In the genomic region with DNA sequence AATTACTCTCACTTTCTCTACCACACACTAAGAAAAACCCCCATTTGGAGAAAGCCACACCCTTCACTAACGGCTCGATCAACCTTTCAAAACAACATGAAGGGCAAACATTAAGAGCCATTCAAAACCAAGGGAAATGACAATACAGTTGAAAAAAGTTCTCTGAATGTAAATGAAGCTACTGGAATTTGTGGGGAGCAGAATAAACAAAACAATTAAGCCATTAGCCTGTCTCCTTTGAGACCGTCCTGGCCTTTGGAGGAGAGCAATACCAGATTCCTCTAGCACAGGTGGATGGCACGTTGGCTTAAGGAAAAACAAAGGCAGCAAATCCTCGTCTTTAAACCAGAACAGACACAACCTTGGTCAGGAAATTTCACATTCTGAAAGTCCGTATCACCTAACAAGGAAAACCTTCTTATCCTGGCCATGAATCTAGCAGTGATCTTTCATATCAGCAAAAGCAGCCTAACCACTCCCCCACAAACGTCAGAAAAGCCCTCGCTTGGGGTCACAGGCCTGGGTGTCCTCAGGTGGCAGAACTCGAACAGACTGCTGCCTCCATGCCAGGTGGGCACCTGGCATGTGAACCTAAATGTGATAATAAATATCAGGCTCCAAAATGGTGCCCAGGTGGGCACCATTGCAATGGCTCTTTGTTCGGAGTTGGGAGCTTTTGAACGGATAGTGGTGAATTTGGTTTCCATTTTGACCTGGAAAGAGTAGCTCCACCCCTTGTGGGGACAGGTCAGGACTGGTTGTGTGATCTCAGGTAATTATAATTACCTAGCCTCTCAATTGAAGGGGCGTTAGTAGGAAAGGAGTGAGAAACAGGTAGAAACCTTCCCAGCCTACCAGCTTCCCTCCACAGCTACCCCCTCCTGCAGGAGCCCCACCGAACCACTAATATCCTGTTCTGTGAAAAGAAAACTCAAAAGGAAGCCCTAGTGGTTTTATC, we compare ENCODE assay signal across 15 cellular contexts. TPM values are rescaled to one million over a fixed set of nuclear protein-coding genes. Genes with fewer than 3 reads are reported as not detected.
DNase-seq lines count a peak whose midpoint lies in the region; ATAC-seq and TF ChIP-seq lines count a peak whose summit lies in the region.
"Had no signal": no experiment of that assay in that cellular context is flagged by ENCODE, and none has a peak within 500 bp of the region (broad histone marks: within the 10 kb centered on the region; RNA-seq: fewer than 3 reads in every experiment).

No MANE protein-coding gene starts in this region.

- H3K23ac ChIP-seq in mesendoderm (ENCODE audit: low read length) = no peak overlapping the region

- H3K4me1 Mint-ChIP-seq in activated B cell treated with CpG ODN at 0.5 μM for 24 hours = peaks cover 83% of the 10 kb centered on the region

- peak overlapping the region; percentile 69 for H3K27ac Mint-ChIP-seq in activated B cell treated with CpG ODN at 0.5 μM for 24 hours

- no CpG with 5 or more reads among the region's 13 CpGs for WGBS in mesendoderm (ENCODE audit: extremely low coverage, insufficient coverage, low lambda C conversion rate)

- H3K79me1 ChIP-seq in mesendoderm (ENCODE audit: low read length) = peaks cover 1% of the 10 kb centered on the region

- no peak overlapping the region for H3K18ac ChIP-seq in mesendoderm (ENCODE audit: low read length)

- H3K9me3 Mint-ChIP-seq in activated B cell treated with CpG ODN at 0.5 μM for 24 hours = no peaks in the 10 kb centered on the region

- ATAC-seq in activated B cell treated with CpG ODN at 0.5 μM for 24 hours (ENCODE audit: low read depth) = peak; percentile 65
- no peak for ATAC-seq in HG02759 (IDR thresholded peaks at IDR 0.05; ENCODE audit: unreplicated experiment)

- no peak overlapping the region for H3K4me3 ChIP-seq in mesendoderm (ENCODE audit: low read length)
- H3K4me3 ChIP-seq: testis had no signal

- CTCF ChIA-PET in activated B cell treated with CpG ODN at 0.5 μM for 24 hours (lab: Charles Lee) = no interaction called here

- H4K5ac ChIP-seq in mesendoderm (ENCODE audit: low read length) = no peak overlapping the region

- no peaks in the 10 kb centered on the region for H3K79me2 ChIP-seq in mesendoderm (ENCODE audit: control insufficient read depth, insufficient read depth, low read length)

- H3K36me3 Mint-ChIP-seq in activated B cell treated with CpG ODN at 0.5 μM for 24 hours (ENCODE audit: low read depth) = peaks cover 7% of the 10 kb centered on the region

- H4K8ac ChIP-seq in mesendoderm (ENCODE audit: low read depth, low read length) = no peak overlapping the region

- peak overlapping the region; percentile 18 for H3K56ac ChIP-seq in mesendoderm (ENCODE audit: low read length)

- H3K36me3 ChIP-seq in ES-I3 (ENCODE audit: insufficient read depth, low read length) (no peaks in the 10 kb centered on the region; the same call in 1 of the 2 replicates), mesendoderm (ENCODE audit: control insufficient read depth, insufficient read depth, low read length) (no peaks in the 10 kb centered on the region)

- TF ChIP-seq CTCF in activated B cell treated with CpG ODN at 0.5 μM for 24 hours (IDR thresholded peaks at IDR 0.05) = no peak

- H3K9me3 ChIP-seq in ES-I3 (ENCODE audit: control insufficient read depth, insufficient read depth, low read length) = no peaks in the 10 kb centered on the region
- H3K9me3 ChIP-seq: testis had no signal

- no peak overlapping the region for H3K27ac ChIP-seq in mesendoderm (ENCODE audit: low read depth, low read length)
- H3K27ac ChIP-seq: C4-2B, testis, VCaP had no signal

- H3K4me3 Mint-ChIP-seq in activated B cell treated with CpG ODN at 0.5 μM for 24 hours = peak overlapping the region; percentile 29
- H3K4me3 Mint-ChIP-seq: neural crest cell had no signal

- H2BK5ac ChIP-seq in mesendoderm (ENCODE audit: low read length) = no peak overlapping the region

- no peak overlapping the region for H3K4ac ChIP-seq in mesendoderm (ENCODE audit: low read depth, low read length)

- peak overlapping the region; percentile 10 for H3K4me2 ChIP-seq in mesendoderm (ENCODE audit: low read length)

- no peak overlapping the region for H2BK120ac ChIP-seq in mesendoderm (ENCODE audit: low read depth, low read length)

- H3K27me3 ChIP-seq in mesendoderm (ENCODE audit: insufficient read depth, low read length, poor library complexity) = peaks cover 1% of the 10 kb centered on the region
- H3K27me3 ChIP-seq: testis had no signal

- DNase-seq in NCI-H1105 treated with DMSO at 0.1 percent for 48 hours (lab: John Stamatoyannopoulos, UW) (peak; percentile 74), activated B cell treated with CpG ODN at 0.5 μM for 24 hours (no peak), mesendoderm (peak; percentile 64), putamen (ENCODE audit: low spot score) (no peak), RPMI8226 (no peak)
- DNase-seq in activated effector memory CD4-positive, alpha-beta T cell treated with anti-CD3 and anti-CD28 coated beads, Interleukin-2, amount 50 U/mL, for 16 hours = no peak
- DNase-seq: dermis blood vessel endothelial cell, GF-D8, NCI-H226, testis had no signal

- intact Hi-C loops in activated B cell treated with CpG ODN at 0.5 μM for 24 hours (cut with micrococcal nuclease) = loop anchor here (2.0 to 5.0 kb wide), 4 partner anchors 17 to 102 kb away; no protein-coding TSS in a partner anchor

- H3K27me3 Mint-ChIP-seq in activated B cell treated with CpG ODN at 0.5 μM for 24 hours = no peaks in the 10 kb centered on the region

- peak overlapping the region; percentile 64 for H3K9ac ChIP-seq in ES-I3 (ENCODE audit: low read depth, low read length)
- no peak overlapping the region for H3K9ac ChIP-seq in mesendoderm (ENCODE audit: low read length)

- peaks cover 49% of the 10 kb centered on the region for H3K4me1 ChIP-seq in ES-I3 (ENCODE audit: insufficient read depth, low read length)
- peaks cover 9% of the 10 kb centered on the region for H3K4me1 ChIP-seq in mesendoderm (ENCODE audit: control insufficient read depth, low read depth, low read length)
- H3K4me1 ChIP-seq: testis had no signal

- POLR2A ChIA-PET in activated B cell treated with CpG ODN at 0.5 μM for 24 hours (lab: Charles Lee) = interaction anchor here (0.5 to 1.3 kb wide), 9 partner anchors 9 to 711 kb away, joined by 3 to 6 read pairs (median 3); no protein-coding TSS in a partner anchor

- no peak overlapping the region for H2BK15ac ChIP-seq in mesendoderm (replicated peaks; ENCODE audit: low read depth)

- H2AK5ac ChIP-seq in mesendoderm (ENCODE audit: low read length) = no peak overlapping the region

RNA-seq across cellular contexts. Expression of gene MYO1E, which starts 18.4 kb away (rescaled TPM):
- total RNA-seq in activated B cell treated with CpG ODN at 0.5 μM for 24 hours = 185 and 186 TPM in 2 replicates
- polyA plus RNA-seq in mesendoderm (2013, experiment 1 of 2) = 36.3 TPM
- 38.1 TPM for polyA plus RNA-seq in mesendoderm (2013, experiment 2 of 2)

Comparison
In these comparisons a context has a peak if more than half of its experiments do, and no peak if none do; other contexts are left out.
1. DNase-seq: peak in NCI-H1105 treated with DMSO at 0.1 percent for 48 hours (single experiment) and mesendoderm (single experiment); none in activated B cell treated with CpG ODN at 0.5 μM for 24 hours (single experiment), putamen (single experiment), activated effector memory CD4-positive, alpha-beta T cell treated with anti-CD3 and anti-CD28 coated beads, Interleukin-2, amount 50 U/mL, for 16 hours (single experiment) and RPMI8226 (single experiment).